Comparison of ENCODE assay signal across 10 cellular contexts in the genomic region with DNA sequence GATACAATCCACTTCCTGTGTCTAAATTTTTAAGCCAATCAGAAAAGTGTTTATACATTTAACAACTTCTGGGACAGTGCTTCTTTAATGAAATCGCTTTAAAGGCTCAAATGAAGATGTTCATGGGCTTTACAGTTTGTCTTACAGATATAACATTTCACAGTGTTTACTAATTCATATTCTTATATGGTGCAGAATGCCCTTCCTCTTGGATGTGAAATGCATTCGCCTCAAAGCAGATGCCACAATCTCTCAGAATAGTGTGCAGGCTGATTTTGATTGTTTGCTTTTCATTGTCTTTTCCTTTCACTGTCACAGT.
A peak's percentile ranks its signal among the peaks of the same experiment; 100 is the strongest.
DNase-seq lines count a peak whose midpoint lies in the region; FAIRE-seq and TF ChIP-seq lines count a peak whose summit lies in the region.
"Had no signal": no experiment of that assay in that cellular context is flagged by ENCODE, and none has a peak within 500 bp of the region (broad histone marks: within the 10 kb centered on the region; RNA-seq: fewer than 3 reads in every experiment).

No MANE protein-coding gene starts in this region.

- H3K27ac Mint-ChIP-seq in T-helper 2 cell treated with Interferon-gamma antibody and Interleukin-4, amounts not matched to agents 5 μg/mL and 100 μg/mL, for 36 hours: peak overlapping the region; percentile 94
- peak overlapping the region; percentile 96 for H3K27ac Mint-ChIP-seq in activated CD4-positive, alpha-beta memory T cell treated with anti-CD3 and anti-CD28 coated beads for 36 hours

- TF ChIP-seq POLR2A in stomach (IDR thresholded peaks at IDR 0.05) (no peak), prostate gland (IDR thresholded peaks at IDR 0.05) (no peak)

- WGBS in stomach, 5 donors: 15 to 26% (median 18%) methylated on average over 2 of the region's 2 CpGs
- WGBS in prostate gland: 47% methylated on average over 2 of the region's 2 CpGs

- H3K4me3 ChIP-seq in iPS-18c (ENCODE audit: insufficient read depth, low read depth, low read length) (peak overlapping the region; percentile 69; the same call in 1 of the 2 replicates), stomach (peak overlapping the region; percentile 65 to 79 (median 73)), prostate gland (no peak overlapping the region)

- H3K36me3 Mint-ChIP-seq in T-helper 2 cell treated with Interferon-gamma antibody and Interleukin-4, amounts not matched to agents 5 μg/mL and 100 μg/mL, for 36 hours (ENCODE audit: low read depth): peaks cover 23% of the 10 kb centered on the region
- peaks cover 6% of the 10 kb centered on the region for H3K36me3 Mint-ChIP-seq in activated CD4-positive, alpha-beta memory T cell treated with anti-CD3 and anti-CD28 coated beads for 36 hours

- H3K4me1 ChIP-seq in stomach: peaks cover 16 to 58% (median 36%) of the 10 kb centered on the region in 4 donors
- no peaks in the 10 kb centered on the region for H3K4me1 ChIP-seq in prostate gland (replicated peaks)

- no peaks in the 10 kb centered on the region for H3K9me3 Mint-ChIP-seq in T-helper 2 cell treated with Interferon-gamma antibody and Interleukin-4, amounts not matched to agents 5 μg/mL and 100 μg/mL, for 36 hours
- H3K9me3 Mint-ChIP-seq in activated CD4-positive, alpha-beta memory T cell treated with anti-CD3 and anti-CD28 coated beads for 36 hours: no peaks in the 10 kb centered on the region

- no peak for FAIRE-seq in HTR-8/SVneo (lab: Jason Lieb, UNC)
- FAIRE-seq: endometrium had no signal

- H3K4me1 Mint-ChIP-seq in T-helper 2 cell treated with Interferon-gamma antibody and Interleukin-4, amounts not matched to agents 5 μg/mL and 100 μg/mL, for 36 hours (ENCODE audit: low read depth): peaks cover 68% of the 10 kb centered on the region
- H3K4me1 Mint-ChIP-seq in activated CD4-positive, alpha-beta memory T cell treated with anti-CD3 and anti-CD28 coated beads for 36 hours (ENCODE audit: low read depth): peaks cover 73% of the 10 kb centered on the region

- no peak for TF ChIP-seq EP300 in stomach (IDR thresholded peaks at IDR 0.05)

- no peak for DNase-seq in T-helper 2 cell treated with Interferon-gamma antibody and Interleukin-4, amounts not matched to agents 5 μg/mL and 100 μg/mL, for 36 hours (ENCODE audit: low spot score)
- DNase-seq in T-helper 2 cell (no peak), stomach (no peak), HTR-8/SVneo (ENCODE audit: insufficient read length, low spot score) (no peak), prostate gland (ENCODE audit: low spot score) (no peak), occipital lobe (lab: John Stamatoyannopoulos, UW) (no peak)
- DNase-seq in activated CD4-positive, alpha-beta memory T cell treated with anti-CD3 and anti-CD28 coated beads for 36 hours: no peak
- DNase-seq: NCI-H774 had no signal

- H3K9me3 ChIP-seq in iPS-18c (ENCODE audit: control insufficient read depth, insufficient read depth, low read length): no peaks in the 10 kb centered on the region
- H3K9me3 ChIP-seq in stomach: no peaks in the 10 kb centered on the region
- no peaks in the 10 kb centered on the region for H3K9me3 ChIP-seq in prostate gland

- H3K27me3 ChIP-seq in stomach: no peaks in the 10 kb centered on the region
- no peaks in the 10 kb centered on the region for H3K27me3 ChIP-seq in prostate gland (replicated peaks; ENCODE audit: insufficient read depth)

- H3K36me3 ChIP-seq in stomach (peaks cover 0 to 5% (median 0%) of the 10 kb centered on the region in 4 donors), prostate gland (no peaks in the 10 kb centered on the region)

- peak overlapping the region; percentile 93 for H3K4me3 Mint-ChIP-seq in T-helper 2 cell treated with Interferon-gamma antibody and Interleukin-4, amounts not matched to agents 5 μg/mL and 100 μg/mL, for 36 hours
- peak overlapping the region; percentile 91 for H3K4me3 Mint-ChIP-seq in activated CD4-positive, alpha-beta memory T cell treated with anti-CD3 and anti-CD28 coated beads for 36 hours

- POLR2A ChIA-PET in activated CD4-positive, alpha-beta memory T cell treated with anti-CD3 and anti-CD28 coated beads for 36 hours (lab: Charles Lee): interaction anchor here (0.9 to 7.5 kb wide), 6 partner anchors 9 to 340 kb away, joined by 3 to 32 read pairs (median 4); no protein-coding TSS in a partner anchor

- CTCF ChIA-PET in activated CD4-positive, alpha-beta memory T cell treated with anti-CD3 and anti-CD28 coated beads for 36 hours (lab: Charles Lee): interaction anchor here (0.9 to 1.4 kb wide), 3 partner anchors 25 to 150 kb away, joined by 3 to 5 read pairs (median 4); no protein-coding TSS in a partner anchor

- intact Hi-C loops in activated CD4-positive, alpha-beta memory T cell treated with anti-CD3 and anti-CD28 coated beads for 36 hours (cut with micrococcal nuclease): loop anchor here (1.0 to 10.0 kb wide), 5 partner anchors 187 to 1612 kb away; a partner anchor contains a TSS
- intact Hi-C loops in stomach (cut with DNase I; ENCODE audit: low total_unique reads): no loop called here
- intact Hi-C loops in prostate gland (cut with DNase I): loop anchor here (5.0 kb wide), 1 partner anchor 85 kb away; no protein-coding TSS in a partner anchor

- H3K27me3 Mint-ChIP-seq in T-helper 2 cell treated with Interferon-gamma antibody and Interleukin-4, amounts not matched to agents 5 μg/mL and 100 μg/mL, for 36 hours (ENCODE audit: low read depth): no peaks in the 10 kb centered on the region
- no peaks in the 10 kb centered on the region for H3K27me3 Mint-ChIP-seq in activated CD4-positive, alpha-beta memory T cell treated with anti-CD3 and anti-CD28 coated beads for 36 hours

- TF ChIP-seq CTCF in stomach (IDR thresholded peaks at IDR 0.05) (no peak), prostate gland (IDR thresholded peaks at IDR 0.05) (no peak)

- peak overlapping the region in 4 of 5 donors; percentile 83 to 92 (median 88) for H3K27ac ChIP-seq in stomach
- H3K27ac ChIP-seq in prostate gland: no peak overlapping the region

Comparison
In these comparisons a context has a peak if more than half of its experiments do, and no peak if none do; other contexts are left out.
1. H3K4me3 ChIP-seq: peak in iPS-18c (single experiment) and stomach (4 of 4); none in prostate gland (0 of 2).
2. H3K27ac ChIP-seq: peak in stomach (4 of 5); none in prostate gland (0 of 2).